ENCODE assay signal across 9 cellular contexts in the genomic region with DNA sequence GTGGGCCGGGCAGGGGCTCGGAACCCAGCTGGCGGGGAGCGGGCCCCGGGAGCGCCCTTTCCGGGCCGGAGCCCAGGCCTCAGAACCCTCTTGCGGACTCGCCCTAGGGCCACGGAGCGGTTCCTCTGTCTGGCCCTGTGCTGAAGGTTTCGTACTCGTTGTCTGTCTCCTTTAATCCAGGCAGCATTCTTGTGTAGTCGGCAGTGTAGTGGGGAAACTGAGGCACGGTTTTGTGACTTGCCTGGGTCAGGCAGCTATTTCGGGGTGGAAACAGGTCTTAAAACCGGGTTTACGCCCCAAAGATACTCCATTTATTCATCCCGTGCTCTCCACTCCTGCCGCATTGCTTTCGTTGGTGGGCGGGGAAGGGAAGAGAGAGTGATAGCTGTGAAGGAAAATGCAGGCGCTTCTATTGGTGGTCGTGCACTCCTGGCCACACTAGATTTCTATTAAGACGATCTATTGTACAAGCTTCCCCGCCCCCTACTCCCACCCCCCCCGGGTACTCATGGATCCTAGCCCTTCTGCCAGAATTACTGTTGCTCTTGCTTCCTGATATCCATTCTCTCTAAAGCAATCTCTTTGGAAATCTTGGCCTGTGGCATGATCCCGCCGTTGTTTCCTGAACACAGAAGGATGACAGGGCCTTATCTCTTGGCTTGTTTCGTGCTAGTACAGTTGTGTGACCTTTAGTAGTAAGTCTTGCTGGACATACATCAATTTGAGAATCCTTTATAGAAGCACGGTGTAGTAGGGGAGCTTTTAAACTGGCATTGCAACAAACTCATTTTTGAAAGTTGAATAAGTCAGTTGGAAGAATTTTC. TPM values are rescaled to one million over a fixed set of nuclear protein-coding genes. Genes with fewer than 3 reads are reported as not detected.
DNase-seq lines count a peak whose midpoint lies in the region; ATAC-seq, FAIRE-seq and TF ChIP-seq lines count a peak whose summit lies in the region.
"Had no signal": no experiment of that assay in that cellular context is flagged by ENCODE, and none has a peak within 500 bp of the region (broad histone marks: within the 10 kb centered on the region; RNA-seq: fewer than 3 reads in every experiment).

No MANE protein-coding gene starts in this region.

- FAIRE-seq in frontal cortex (lab: Jason Lieb, UNC) = no peak

- peaks cover 38% of the 10 kb centered on the region for H3K36me3 Mint-ChIP-seq in CD8-positive, alpha-beta T cell
- peaks cover 5% of the 10 kb centered on the region for H3K36me3 Mint-ChIP-seq in osteocyte (ENCODE audit: unreplicated experiment)

- POLR2A ChIA-PET in CD8-positive, alpha-beta T cell (lab: Charles Lee) = interaction anchor here (0.6 to 2.0 kb wide), 10 partner anchors 43 to 956 kb away, joined by 3 to 11 read pairs (median 3); a partner anchor contains a TSS

- intact Hi-C loops in CD8-positive, alpha-beta T cell (cut with DNase I, micrococcal nuclease) = loop anchor here (1.0 to 10.0 kb wide), 10 partner anchors 49 to 292 kb away; a partner anchor contains a TSS

- peak overlapping the region; percentile 100 for H3K4me3 ChIP-seq in CD8-positive, alpha-beta T cell (ENCODE audit: low read depth, low read length)
- H3K4me3 ChIP-seq in foreskin fibroblast (ENCODE audit: low read depth in 1 of 2, low read length in 2 of 2) = peak overlapping the region; percentile 74 to 83

- H3K27ac Mint-ChIP-seq in CD8-positive, alpha-beta T cell = peak overlapping the region; percentile 98
- peak overlapping the region; percentile 97 for H3K27ac Mint-ChIP-seq in osteocyte (ENCODE audit: unreplicated experiment)

- H3K36me3 ChIP-seq in CD8-positive, alpha-beta T cell (ENCODE audit: insufficient read depth, low read length) = no peaks in the 10 kb centered on the region

- no peaks in the 10 kb centered on the region for H3K9me3 Mint-ChIP-seq in CD8-positive, alpha-beta T cell
- no peaks in the 10 kb centered on the region for H3K9me3 Mint-ChIP-seq in osteocyte (ENCODE audit: unreplicated experiment)

- H3K4me1 ChIP-seq in CD8-positive, alpha-beta T cell (ENCODE audit: insufficient read depth, low read length) = peaks cover 47% of the 10 kb centered on the region

- no peaks in the 10 kb centered on the region for H3K9me3 ChIP-seq in CD8-positive, alpha-beta T cell (ENCODE audit: low read length)

- H3K4me1 Mint-ChIP-seq in CD8-positive, alpha-beta T cell (ENCODE audit: low read depth) = peaks cover 54% of the 10 kb centered on the region
- peaks cover 37% of the 10 kb centered on the region for H3K4me1 Mint-ChIP-seq in osteocyte (ENCODE audit: unreplicated experiment)

- no peaks in the 10 kb centered on the region for H3K27me3 Mint-ChIP-seq in CD8-positive, alpha-beta T cell (ENCODE audit: low read depth)
- H3K27me3 Mint-ChIP-seq in osteocyte (ENCODE audit: unreplicated experiment) = no peaks in the 10 kb centered on the region

- H3K4me3 Mint-ChIP-seq in CD8-positive, alpha-beta T cell = peak overlapping the region; percentile 98
- H3K4me3 Mint-ChIP-seq in osteocyte (ENCODE audit: unreplicated experiment) = peak overlapping the region; percentile 95

- CTCF ChIA-PET in CD8-positive, alpha-beta T cell (lab: Charles Lee) = interaction anchor here (1.0 to 3.4 kb wide), 3 partner anchors 61 to 126 kb away, joined by 3 to 13 read pairs (median 12); no protein-coding TSS in a partner anchor

- no peak for ATAC-seq in CD8-positive, alpha-beta T cell
- ATAC-seq in GM21390 (IDR thresholded peaks at IDR 0.05; ENCODE audit: unreplicated experiment) (peak; percentile 5), GM21529 (IDR thresholded peaks at IDR 0.05; ENCODE audit: unreplicated experiment) (no peak)

- H3K27me3 ChIP-seq in CD8-positive, alpha-beta T cell (ENCODE audit: insufficient read depth, low read length) = no peaks in the 10 kb centered on the region

- H3K27ac ChIP-seq in CD8-positive, alpha-beta T cell (ENCODE audit: low read depth, low read length) = peak overlapping the region; percentile 78

- no peak for TF ChIP-seq CTCF in CD8-positive, alpha-beta T cell (IDR thresholded peaks at IDR 0.05)
- no peak for TF ChIP-seq CTCF in foreskin fibroblast (IDR thresholded peaks at IDR 0.05; ENCODE audit: low read depth, low read length)
- TF ChIP-seq CTCF in osteocyte (IDR thresholded peaks at IDR 0.05) = no peak

- DNase-seq in CD8-positive, alpha-beta T cell = peak in 2 of 7 experiments; percentile 20 to 45
- DNase-seq in NCI-H1694 treated with DMSO at 0.1 percent for 48 hours (lab: John Stamatoyannopoulos, UW) (peak; percentile 55), activated T-cell treated with anti-CD3 and anti-CD28 coated beads for 4 hours (peak; percentile 7), foreskin fibroblast (peak in 1 of 2 donors; percentile 47), osteocyte (ENCODE audit: extremely low spot score, unreplicated experiment) (no peak), frontal cortex (ENCODE audit: low spot score in 2 of 2) (no peak)

RNA-seq across cellular contexts. Expression of a gene that starts 0.8 kb away (rescaled TPM):
- 10 to 100 TPM; 10.7 to 11.7 TPM for total RNA-seq in CD8-positive, alpha-beta T cell
- total RNA-seq in osteocyte (93.9 and 97.4 TPM in 2 replicates), frontal cortex (26.1 TPM)

RNA-seq across cellular contexts. Expression of a gene that starts 27.9 kb away (rescaled TPM):
- not detected for total RNA-seq in CD8-positive, alpha-beta T cell
- not detected in 2 replicates for total RNA-seq in osteocyte
- not detected for total RNA-seq in frontal cortex
- total RNA-seq: subcutaneous adipose tissue had no signal

RNA-seq across cellular contexts. Expression of a gene that starts 49.7 kb away (rescaled TPM):
- 10 to 100 TPM; 13.7 to 15.9 TPM for total RNA-seq in CD8-positive, alpha-beta T cell
- total RNA-seq in osteocyte = 20.9 and 23.8 TPM in 2 replicates
- 6.1 TPM for total RNA-seq in frontal cortex

Comparison
In these comparisons a context has a peak if more than half of its experiments do, and no peak if none do; other contexts are left out.
1. DNase-seq: peak in NCI-H1694 treated with DMSO at 0.1 percent for 48 hours (single experiment) and activated T-cell treated with anti-CD3 and anti-CD28 coated beads for 4 hours (single experiment); none in osteocyte (single experiment) and frontal cortex (0 of 2).